8 cellular contexts compared by ENCODE assay signal in the genomic region with DNA sequence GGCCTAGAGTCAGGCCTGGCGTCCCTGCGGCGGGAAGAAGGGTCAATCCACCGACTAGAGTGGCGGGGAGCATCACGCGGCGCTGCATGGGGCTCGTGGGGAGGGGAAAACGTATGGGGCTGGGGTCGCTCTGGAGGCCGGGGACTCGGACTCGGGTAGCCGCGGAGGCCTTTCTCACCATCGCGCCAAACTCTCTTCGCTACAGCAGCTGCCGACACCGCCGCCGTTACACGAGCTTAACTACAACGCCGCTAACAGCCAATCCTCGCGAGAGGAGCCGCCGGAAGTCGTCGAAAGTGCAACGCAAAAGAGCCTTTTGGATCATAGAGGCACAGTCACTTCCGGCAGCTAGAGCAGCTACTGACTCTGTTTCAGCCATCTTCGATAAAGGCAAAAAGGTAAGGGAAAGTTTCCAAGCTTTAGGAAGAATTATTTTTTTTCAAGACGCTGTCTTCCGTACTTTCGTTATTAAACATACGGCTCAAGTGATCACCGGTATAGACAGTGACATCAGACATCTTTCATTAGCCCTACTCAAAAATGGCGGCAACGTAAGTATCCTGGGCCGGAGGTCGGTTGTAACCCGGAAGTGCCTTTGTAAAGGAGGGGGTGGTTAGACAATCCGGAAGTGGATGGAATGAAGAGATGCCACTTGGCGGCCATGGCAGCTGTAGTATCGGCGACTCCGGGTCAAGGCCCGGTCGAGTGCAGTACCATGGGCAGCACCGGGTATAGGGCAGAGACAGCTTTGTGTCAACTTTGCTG. TPM values are rescaled to one million over a fixed set of nuclear protein-coding genes. Genes with fewer than 3 reads are reported as not detected.
DNase-seq lines count a peak whose midpoint lies in the region; ATAC-seq lines count a peak whose summit lies in the region.

Gene ERH, minus strand, starts transcription at position 247 of the 765 bp plus-strand sequence. Its CDS starts 66 bp downstream, at position 181.
Gene SLC39A9, plus strand, starts transcription at position 640 of the 765 bp plus-strand sequence. CDS start 678 bp downstream, outside the sequence.

- peak; percentile 88 for ATAC-seq in HG02610 (IDR thresholded peaks at IDR 0.05; ENCODE audit: unreplicated experiment)
- ATAC-seq in activated naive CD4-positive, alpha-beta T cell treated with anti-CD3 and anti-CD28 coated beads, Interleukin-2, amount 50 U/mL, for 72 hours: peak; percentile 89 to 92

- peak within 1 kb of the TSS; percentile 98 for H3K4me3 ChIP-seq in GM08714 (ENCODE audit: low read length)

- peaks cover 57 to 59% of the 10 kb centered on the region in 2 donors for H3K36me3 Mint-ChIP-seq in activated naive CD4-positive, alpha-beta T cell treated with anti-CD3 and anti-CD28 coated beads, Interleukin-2, amount 50 U/mL, for 72 hours

- H3K27ac Mint-ChIP-seq in activated naive CD4-positive, alpha-beta T cell treated with anti-CD3 and anti-CD28 coated beads, Interleukin-2, amount 50 U/mL, for 72 hours: peak within 1 kb of the TSS; percentile 97 to 100

- no peaks in the 10 kb centered on the region for H3K9me3 Mint-ChIP-seq in activated naive CD4-positive, alpha-beta T cell treated with anti-CD3 and anti-CD28 coated beads, Interleukin-2, amount 50 U/mL, for 72 hours

- peak; percentile 100 for DNase-seq in NCI-H1092 treated with DMSO at 0.1 percent for 48 hours (lab: John Stamatoyannopoulos, UW)
- DNase-seq in SKM-1 (lab: John Stamatoyannopoulos, UW; ENCODE audit: unreplicated experiment): peak; percentile 78
- peak; percentile 86 to 91 for DNase-seq in activated naive CD4-positive, alpha-beta T cell treated with anti-CD3 and anti-CD28 coated beads, Interleukin-2, amount 50 U/mL, for 72 hours (ENCODE audit: low spot score in 2 of 2)
- DNase-seq in glomerular endothelial cell (ENCODE audit: extremely low read depth, low read depth, low spot score): peak; percentile 96
- peak; percentile 86 for DNase-seq in occipital lobe (lab: John Stamatoyannopoulos, UW)

- peak within 1 kb of the TSS; percentile 86 for H3K27ac ChIP-seq in temporal lobe (ENCODE audit: low read depth, low read length)

RNA-seq across cellular contexts. Expression of gene ERH, which starts in this region (rescaled TPM):
- total RNA-seq in activated naive CD4-positive, alpha-beta T cell treated with anti-CD3 and anti-CD28 coated beads, Interleukin-2, amount 50 U/mL, for 72 hours: 100 to 1,000 TPM; 296 to 371 TPM
- total RNA-seq in glomerular endothelial cell: 124 and 128 TPM in 2 replicates
- total RNA-seq in occipital lobe: 89.1 TPM
- 70.6 TPM for total RNA-seq in temporal lobe

RNA-seq across cellular contexts. Expression of gene SLC39A9, which starts in this region (rescaled TPM):
- total RNA-seq in activated naive CD4-positive, alpha-beta T cell treated with anti-CD3 and anti-CD28 coated beads, Interleukin-2, amount 50 U/mL, for 72 hours: 10 to 100 TPM; 48.1 to 52.4 TPM
- 57.2 and 66.7 TPM in 2 replicates for total RNA-seq in glomerular endothelial cell
- 120 TPM for total RNA-seq in occipital lobe
- 66.6 TPM for total RNA-seq in temporal lobe

Comparison
In these comparisons a context has a peak if more than half of its experiments do, and no peak if none do; other contexts are left out.
1. Peak in every context shown above with its lines: DNase-seq, ATAC-seq, H3K4me3 ChIP-seq and H3K27ac ChIP-seq.